Comparison of ENCODE assay signal across 1 cellular context in the genomic region with DNA sequence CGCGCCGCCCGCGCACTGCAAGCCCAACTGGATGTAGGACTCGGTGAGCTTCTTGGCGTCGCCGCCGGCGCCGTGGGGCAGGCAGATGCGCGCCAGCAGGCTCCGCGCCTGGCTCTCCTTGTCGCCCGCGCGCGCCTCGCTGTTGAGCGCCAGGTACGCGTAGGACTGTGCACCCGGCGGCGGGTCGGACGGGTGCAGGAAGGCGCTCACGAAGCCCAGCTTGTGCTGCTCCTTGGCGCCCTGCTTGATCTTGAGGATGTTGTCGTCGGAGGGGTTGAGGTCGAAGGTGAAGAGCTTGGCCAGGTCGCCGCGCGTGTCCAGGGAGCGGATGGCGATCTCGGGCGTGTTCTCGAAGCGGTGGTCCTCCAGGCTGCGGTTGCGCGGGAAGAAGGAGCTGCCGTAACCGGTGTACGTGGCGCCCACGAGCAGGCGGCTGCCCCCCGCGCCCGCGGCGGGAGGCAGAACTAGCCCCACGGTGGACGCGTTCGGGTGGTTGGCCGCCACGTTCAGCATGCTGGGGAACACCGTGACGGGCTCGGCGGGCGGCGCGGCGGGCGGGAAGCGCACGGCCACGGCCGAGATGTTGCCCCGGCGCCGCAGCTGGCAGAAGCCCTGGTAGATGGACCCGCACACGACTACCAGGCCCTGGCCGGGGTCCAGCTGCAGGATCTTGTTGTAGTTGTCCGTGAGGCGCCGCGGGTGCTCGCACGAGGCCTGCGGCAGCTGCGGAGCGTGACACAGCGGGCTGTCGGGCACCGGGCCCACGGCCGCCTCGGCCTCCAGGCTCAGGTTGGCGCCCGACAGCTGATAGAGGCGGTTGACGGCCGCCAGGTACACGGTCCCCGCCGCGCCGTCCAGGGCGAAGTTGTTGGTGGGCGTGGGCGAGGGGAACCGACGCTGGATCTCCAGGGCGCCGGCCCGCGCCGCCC.
TF ChIP-seq lines count a peak whose summit lies in the region.

No MANE protein-coding gene starts in this region.

TF ChIP-seq in H1, 55 proteins besides CTCF, POLR2A, EP300 and RAD21 (continued from another document):
- TF ChIP-seq EZH2 (IDR thresholded peaks at IDR 0.05; ENCODE audit: low read depth, low read length, severe bottlenecking): peak; percentile 79
- TF ChIP-seq CBX8 (IDR thresholded peaks at IDR 0.05; ENCODE audit: borderline replicate concordance, low read depth, low read length): no peak
- TF ChIP-seq SAP30 (IDR thresholded peaks at IDR 0.05; ENCODE audit: insufficient read depth, insufficient replicate concordance, low read length): no peak
- peak; percentile 47 for TF ChIP-seq BACH1 (IDR thresholded peaks at IDR 0.05; ENCODE audit: low read length)
- TF ChIP-seq CHD2 (IDR thresholded peaks at IDR 0.05; ENCODE audit: low read length): no peak
- no peak for TF ChIP-seq YY1 (IDR thresholded peaks at IDR 0.05; ENCODE audit: low read depth, low read length)
- TF ChIP-seq, protein P1, sequence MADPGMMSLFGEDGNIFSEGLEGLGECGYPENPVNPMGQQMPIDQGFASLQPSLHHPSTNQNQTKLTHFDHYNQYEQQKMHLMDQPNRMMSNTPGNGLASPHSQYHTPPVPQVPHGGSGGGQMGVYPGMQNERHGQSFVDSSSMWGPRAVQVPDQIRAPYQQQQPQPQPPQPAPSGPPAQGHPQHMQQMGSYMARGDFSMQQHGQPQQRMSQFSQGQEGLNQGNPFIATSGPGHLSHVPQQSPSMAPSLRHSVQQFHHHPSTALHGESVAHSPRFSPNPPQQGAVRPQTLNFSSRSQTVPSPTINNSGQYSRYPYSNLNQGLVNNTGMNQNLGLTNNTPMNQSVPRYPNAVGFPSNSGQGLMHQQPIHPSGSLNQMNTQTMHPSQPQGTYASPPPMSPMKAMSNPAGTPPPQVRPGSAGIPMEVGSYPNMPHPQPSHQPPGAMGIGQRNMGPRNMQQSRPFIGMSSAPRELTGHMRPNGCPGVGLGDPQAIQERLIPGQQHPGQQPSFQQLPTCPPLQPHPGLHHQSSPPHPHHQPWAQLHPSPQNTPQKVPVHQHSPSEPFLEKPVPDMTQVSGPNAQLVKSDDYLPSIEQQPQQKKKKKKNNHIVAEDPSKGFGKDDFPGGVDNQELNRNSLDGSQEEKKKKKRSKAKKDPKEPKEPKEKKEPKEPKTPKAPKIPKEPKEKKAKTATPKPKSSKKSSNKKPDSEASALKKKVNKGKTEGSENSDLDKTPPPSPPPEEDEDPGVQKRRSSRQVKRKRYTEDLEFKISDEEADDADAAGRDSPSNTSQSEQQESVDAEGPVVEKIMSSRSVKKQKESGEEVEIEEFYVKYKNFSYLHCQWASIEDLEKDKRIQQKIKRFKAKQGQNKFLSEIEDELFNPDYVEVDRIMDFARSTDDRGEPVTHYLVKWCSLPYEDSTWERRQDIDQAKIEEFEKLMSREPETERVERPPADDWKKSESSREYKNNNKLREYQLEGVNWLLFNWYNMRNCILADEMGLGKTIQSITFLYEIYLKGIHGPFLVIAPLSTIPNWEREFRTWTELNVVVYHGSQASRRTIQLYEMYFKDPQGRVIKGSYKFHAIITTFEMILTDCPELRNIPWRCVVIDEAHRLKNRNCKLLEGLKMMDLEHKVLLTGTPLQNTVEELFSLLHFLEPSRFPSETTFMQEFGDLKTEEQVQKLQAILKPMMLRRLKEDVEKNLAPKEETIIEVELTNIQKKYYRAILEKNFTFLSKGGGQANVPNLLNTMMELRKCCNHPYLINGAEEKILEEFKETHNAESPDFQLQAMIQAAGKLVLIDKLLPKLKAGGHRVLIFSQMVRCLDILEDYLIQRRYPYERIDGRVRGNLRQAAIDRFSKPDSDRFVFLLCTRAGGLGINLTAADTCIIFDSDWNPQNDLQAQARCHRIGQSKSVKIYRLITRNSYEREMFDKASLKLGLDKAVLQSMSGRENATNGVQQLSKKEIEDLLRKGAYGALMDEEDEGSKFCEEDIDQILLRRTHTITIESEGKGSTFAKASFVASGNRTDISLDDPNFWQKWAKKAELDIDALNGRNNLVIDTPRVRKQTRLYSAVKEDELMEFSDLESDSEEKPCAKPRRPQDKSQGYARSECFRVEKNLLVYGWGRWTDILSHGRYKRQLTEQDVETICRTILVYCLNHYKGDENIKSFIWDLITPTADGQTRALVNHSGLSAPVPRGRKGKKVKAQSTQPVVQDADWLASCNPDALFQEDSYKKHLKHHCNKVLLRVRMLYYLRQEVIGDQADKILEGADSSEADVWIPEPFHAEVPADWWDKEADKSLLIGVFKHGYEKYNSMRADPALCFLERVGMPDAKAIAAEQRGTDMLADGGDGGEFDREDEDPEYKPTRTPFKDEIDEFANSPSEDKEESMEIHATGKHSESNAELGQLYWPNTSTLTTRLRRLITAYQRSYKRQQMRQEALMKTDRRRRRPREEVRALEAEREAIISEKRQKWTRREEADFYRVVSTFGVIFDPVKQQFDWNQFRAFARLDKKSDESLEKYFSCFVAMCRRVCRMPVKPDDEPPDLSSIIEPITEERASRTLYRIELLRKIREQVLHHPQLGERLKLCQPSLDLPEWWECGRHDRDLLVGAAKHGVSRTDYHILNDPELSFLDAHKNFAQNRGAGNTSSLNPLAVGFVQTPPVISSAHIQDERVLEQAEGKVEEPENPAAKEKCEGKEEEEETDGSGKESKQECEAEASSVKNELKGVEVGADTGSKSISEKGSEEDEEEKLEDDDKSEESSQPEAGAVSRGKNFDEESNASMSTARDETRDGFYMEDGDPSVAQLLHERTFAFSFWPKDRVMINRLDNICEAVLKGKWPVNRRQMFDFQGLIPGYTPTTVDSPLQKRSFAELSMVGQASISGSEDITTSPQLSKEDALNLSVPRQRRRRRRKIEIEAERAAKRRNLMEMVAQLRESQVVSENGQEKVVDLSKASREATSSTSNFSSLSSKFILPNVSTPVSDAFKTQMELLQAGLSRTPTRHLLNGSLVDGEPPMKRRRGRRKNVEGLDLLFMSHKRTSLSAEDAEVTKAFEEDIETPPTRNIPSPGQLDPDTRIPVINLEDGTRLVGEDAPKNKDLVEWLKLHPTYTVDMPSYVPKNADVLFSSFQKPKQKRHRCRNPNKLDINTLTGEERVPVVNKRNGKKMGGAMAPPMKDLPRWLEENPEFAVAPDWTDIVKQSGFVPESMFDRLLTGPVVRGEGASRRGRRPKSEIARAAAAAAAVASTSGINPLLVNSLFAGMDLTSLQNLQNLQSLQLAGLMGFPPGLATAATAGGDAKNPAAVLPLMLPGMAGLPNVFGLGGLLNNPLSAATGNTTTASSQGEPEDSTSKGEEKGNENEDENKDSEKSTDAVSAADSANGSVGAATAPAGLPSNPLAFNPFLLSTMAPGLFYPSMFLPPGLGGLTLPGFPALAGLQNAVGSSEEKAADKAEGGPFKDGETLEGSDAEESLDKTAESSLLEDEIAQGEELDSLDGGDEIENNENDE (IDR thresholded peaks at IDR 0.05; ENCODE audit: insufficient replicate concordance, low read length): no peak
- no peak for TF ChIP-seq GABPA (IDR thresholded peaks at IDR 0.05; ENCODE audit: borderline replicate concordance, insufficient read depth, low read length)
- TF ChIP-seq, protein P2, sequence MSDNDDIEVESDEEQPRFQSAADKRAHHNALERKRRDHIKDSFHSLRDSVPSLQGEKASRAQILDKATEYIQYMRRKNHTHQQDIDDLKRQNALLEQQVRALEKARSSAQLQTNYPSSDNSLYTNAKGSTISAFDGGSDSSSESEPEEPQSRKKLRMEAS (IDR thresholded peaks at IDR 0.05): peak; percentile 36
- no peak for TF ChIP-seq JUND (IDR thresholded peaks at IDR 0.05; ENCODE audit: low read length)
- TF ChIP-seq TAF7 (optimal IDR thresholded peaks at IDR 0.05; ENCODE audit: borderline replicate concordance, low read depth, low read length): no peak
- no peak for TF ChIP-seq CEBPB (IDR thresholded peaks at IDR 0.05; ENCODE audit: low read depth, low read length)
- TF ChIP-seq JUN (IDR thresholded peaks at IDR 0.05; ENCODE audit: low read depth, low read length): no peak
- TF ChIP-seq FOSL1 (IDR thresholded peaks at IDR 0.05; ENCODE audit: insufficient read depth, low read depth, low read length): no peak
- TF ChIP-seq, protein P3, sequence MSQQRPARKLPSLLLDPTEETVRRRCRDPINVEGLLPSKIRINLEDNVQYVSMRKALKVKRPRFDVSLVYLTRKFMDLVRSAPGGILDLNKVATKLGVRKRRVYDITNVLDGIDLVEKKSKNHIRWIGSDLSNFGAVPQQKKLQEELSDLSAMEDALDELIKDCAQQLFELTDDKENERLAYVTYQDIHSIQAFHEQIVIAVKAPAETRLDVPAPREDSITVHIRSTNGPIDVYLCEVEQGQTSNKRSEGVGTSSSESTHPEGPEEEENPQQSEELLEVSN (IDR thresholded peaks at IDR 0.05): peak; percentile 64
- 0 out of 2 replicates have a peak, but pooled peaks have one; percentile 21 for TF ChIP-seq PHF8 (conservative IDR thresholded peaks at IDR 0.05; ENCODE audit: low read depth, low read length)
- TF ChIP-seq RBBP5 (IDR thresholded peaks at IDR 0.05; ENCODE audit: borderline replicate concordance, low read depth, low read length): peak; percentile 28; the same call in 1 of the 2 replicates
- TF ChIP-seq GTF2F1 (IDR thresholded peaks at IDR 0.05; ENCODE audit: borderline replicate concordance, low read depth, low read length): no peak
- peak; percentile 54 for TF ChIP-seq RNF2 (IDR thresholded peaks at IDR 0.05; ENCODE audit: borderline replicate concordance, low read depth, low read length, missing control alignments, poor library complexity, severe bottlenecking)
- TF ChIP-seq NANOG (IDR thresholded peaks at IDR 0.05; ENCODE audit: insufficient read depth, low read depth, low read length, poor library complexity, severe bottlenecking): no peak
- TF ChIP-seq SRF (IDR thresholded peaks at IDR 0.05; ENCODE audit: low read depth, low read length): no peak
- peak; percentile 83 for TF ChIP-seq SUZ12 (IDR thresholded peaks at IDR 0.05; ENCODE audit: low read length)
- TF ChIP-seq POU5F1 (IDR thresholded peaks at IDR 0.05; ENCODE audit: low read depth, low read length): no peak
